In the genomic region with DNA sequence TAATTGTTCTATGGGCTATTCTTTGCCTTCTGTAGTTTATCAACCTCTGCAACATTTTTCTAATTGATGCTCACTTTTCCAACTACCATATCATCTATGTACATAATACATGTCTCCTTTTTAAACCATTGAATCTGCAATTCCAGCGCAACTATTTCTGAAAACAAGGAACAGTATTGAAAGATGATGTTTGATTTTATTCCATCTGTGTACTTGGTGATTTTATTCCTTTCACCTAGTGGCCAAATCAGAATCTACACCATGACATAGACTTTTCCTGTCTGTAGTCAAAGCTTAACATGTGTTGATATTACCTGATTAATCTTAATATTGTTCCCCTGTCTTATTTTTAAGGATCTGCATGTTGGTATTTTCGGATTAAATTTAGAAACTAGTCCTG, we compare ENCODE assay signal across 9 cellular contexts. TPM values are rescaled to one million over a fixed set of nuclear protein-coding genes. Genes with fewer than 3 reads are reported as not detected.
DNase-seq lines count a peak whose midpoint lies in the region; ATAC-seq, FAIRE-seq and TF ChIP-seq lines count a peak whose summit lies in the region.
"Had no signal": no experiment of that assay in that cellular context is flagged by ENCODE, and none has a peak within 500 bp of the region (broad histone marks: within the 10 kb centered on the region; RNA-seq: fewer than 3 reads in every experiment).

No MANE protein-coding gene starts in this region.

- intact Hi-C loops in K562 (cut with micrococcal nuclease): no loop called here

- BruUV-seq in K562 (replicated peaks; lab: Mats Ljungman, UMichigan): no TSS peak

- no peak overlapping the region for H3K4me3 ChIP-seq in BLaER1
- H3K4me3 ChIP-seq in K562: no peak overlapping the region
- no peak overlapping the region for H3K4me3 ChIP-seq in muscle layer of duodenum (ENCODE audit: low read depth in 1 of 2, low read length in 2 of 2)

- no peak overlapping the region for H3K27ac ChIP-seq in BLaER1
- peak overlapping the region; percentile 38; the same call in 1 of the 3 replicates for H3K27ac ChIP-seq in K562 (ENCODE audit: extremely low read depth, low read depth, low read length)
- H3K27ac ChIP-seq in muscle layer of duodenum (ENCODE audit: low read length): peak overlapping the region; percentile 6

- no peak for TF ChIP-seq EP300 in K562 (IDR thresholded peaks at IDR 0.05; ENCODE audit: low read length)

- H3K4me2 ChIP-seq in BLaER1 (peak overlapping the region; percentile 53), K562 (ENCODE audit: insufficient read depth, low read length) (no peak overlapping the region)

- no peak for TF ChIP-seq POLR2A in K562 (conservative IDR thresholded peaks at IDR 0.05)

- H3K9me1 ChIP-seq in K562 (ENCODE audit: control insufficient read depth, insufficient read depth, low read length): no peaks in the 10 kb centered on the region

- peak in 1 of 3 experiments; percentile 42; a peak in 3 of 6 replicates for TF ChIP-seq CTCF in K562 (IDR thresholded peaks at IDR 0.05 in 2 of 3, conservative IDR thresholded peaks at IDR 0.05 in 1 of 3; ENCODE audit: insufficient read depth in 2 of 3, low read depth in 1 of 3, low read length in 3 of 3)

- DNase-seq in HCEC 1CT: peak; percentile 24
- peak in 3 of 4 experiments; percentile 38 to 39 (median 39) for DNase-seq in K562 (ENCODE audit: extremely low read depth in 1 of 4, low spot score in 3 of 4)
- no peak for DNase-seq in frontal cortex (ENCODE audit: low spot score in 2 of 2)
- no peak for DNase-seq in DMS79 treated with DMSO at 0.1 percent for 48 hours (lab: John Stamatoyannopoulos, UW)
- no peak for DNase-seq in hepatic stellate cell (ENCODE audit: low spot score)
- DNase-seq: caudate nucleus had no signal

- in situ Hi-C loops in K562 (cut with MboI): no loop called here

- H3K9ac ChIP-seq in BLaER1 (no peak overlapping the region), K562 (ENCODE audit: insufficient read depth in 1 of 2, low read depth in 2 of 2, low read length in 2 of 2) (no peak overlapping the region)

- H3K27me3 ChIP-seq in BLaER1: no peaks in the 10 kb centered on the region
- H3K27me3 ChIP-seq in K562 (ENCODE audit: control insufficient read depth in 2 of 2, insufficient read depth in 2 of 2, low read length in 2 of 2): no peaks in the 10 kb centered on the region
- no peaks in the 10 kb centered on the region for H3K27me3 ChIP-seq in muscle layer of duodenum (ENCODE audit: low read depth, low read length)

- POLR2A ChIA-PET in K562 (lab: Yijun Ruan, JAX): interaction anchor here (0.8 to 2.2 kb wide), 8 partner anchors 11 to 39 kb away, joined by 3 to 10 read pairs (median 4); a partner anchor contains a TSS

- CTCF ChIA-PET in K562 (lab: Yijun Ruan, JAX; ENCODE audit: low intra/inter-chr PET ratio): no interaction called here

- H3K36me3 ChIP-seq in BLaER1: peaks cover 41% of the 10 kb centered on the region
- peaks cover 83% of the 10 kb centered on the region for H3K36me3 ChIP-seq in K562 (ENCODE audit: control insufficient read depth, insufficient read depth, low read length)
- peaks cover 0 to 4% of the 10 kb centered on the region in 2 donors for H3K36me3 ChIP-seq in muscle layer of duodenum (ENCODE audit: control insufficient read depth in 1 of 2, insufficient read depth in 2 of 2, low read length in 2 of 2)

- no peak overlapping the region for H2AFZ ChIP-seq in K562 (ENCODE audit: low read depth, low read length)

- 72% methylated on average over 2 of the region's 2 CpGs for WGBS in K562 (ENCODE audit: insufficient coverage, low coverage, missing lambda C conversion rate)

- H4K20me1 ChIP-seq in BLaER1 (peaks cover 97% of the 10 kb centered on the region), K562 (replicated peaks; ENCODE audit: control insufficient read depth, insufficient read depth, low read length) (peaks cover 6% of the 10 kb centered on the region; the same call in 1 of the 2 replicates)

- H3K9me3 ChIP-seq in BLaER1: no peaks in the 10 kb centered on the region
- no peaks in the 10 kb centered on the region for H3K9me3 ChIP-seq in K562 (replicated peaks; ENCODE audit: control insufficient read depth, insufficient read depth, low read depth, low read length)
- no peaks in the 10 kb centered on the region for H3K9me3 ChIP-seq in muscle layer of duodenum (ENCODE audit: control insufficient read depth in 1 of 2, low read length in 2 of 2)

- peaks cover 91% of the 10 kb centered on the region for H3K79me2 ChIP-seq in K562 (ENCODE audit: control insufficient read depth, insufficient read depth, low read length)

- H3K4me1 ChIP-seq in BLaER1: peaks cover 17% of the 10 kb centered on the region
- peaks cover 0 to 6% of the 10 kb centered on the region in 2 experiments; a peak in 2 of 5 replicates for H3K4me1 ChIP-seq in K562 (replicated peaks in 1 of 2; ENCODE audit: control insufficient read depth in 2 of 2, insufficient read depth in 2 of 2, low read length in 2 of 2)
- peaks cover 1 to 30% of the 10 kb centered on the region in 2 donors for H3K4me1 ChIP-seq in muscle layer of duodenum (ENCODE audit: control insufficient read depth in 1 of 2, insufficient read depth in 2 of 2, low read length in 2 of 2)

- 0 out of 4 replicates have a peak, but pooled peaks of 1 of the 2 experiments have one; percentile 5 for TF ChIP-seq RAD21 in K562 (CRISPR knock-in tag; conservative IDR thresholded peaks at IDR 0.05 in 1 of 2, IDR thresholded peaks at IDR 0.05 in 1 of 2)

- ATAC-seq in K562: peak; percentile 69
- no peak for ATAC-seq in HG03108 (IDR thresholded peaks at IDR 0.05; ENCODE audit: unreplicated experiment)

- FAIRE-seq in K562 (lab: Jason Lieb, UNC) (no peak), frontal cortex (lab: Jason Lieb, UNC) (no peak)

RNA-seq across cellular contexts. Expression of a gene that starts 13.0 kb away (rescaled TPM):
- total RNA-seq in K562 (2011; cell fraction: chromatin; rRNA removed; ENCODE audit: low replicate concordance): 253 and 1,006 TPM in 2 replicates
- total RNA-seq in K562 (2011; cell fraction: nucleolus; rRNA removed): 104 and 168 TPM in 2 replicates
- 377 and 604 TPM in 2 replicates for total RNA-seq in K562 (2011; cell fraction: nucleoplasm; rRNA removed)
- 48.0 and 51.5 TPM in 2 replicates for total RNA-seq in K562 (2014; rRNA removed)
- total RNA-seq in K562 (2014; rRNA removed; fragmentation: Illumina TruSeq; extraction: Trizol): 117 and 120 TPM in 2 replicates
- 94.1 and 104 TPM in 2 replicates for total RNA-seq in K562 (2015; rRNA removed; fragmentation: Illumina TruSeq; extraction: Trizol)
- 67.4 and 70.3 TPM in 2 replicates for total RNA-seq in K562 (2021)
- 123 and 130 TPM in 2 replicates for polyA plus RNA-seq in K562 (2011; rRNA removed)
- polyA plus RNA-seq in K562 (2011; cell fraction: cytosol; rRNA removed): 9.2 and 26.9 TPM in 2 replicates
- 284 and 370 TPM in 2 replicates for polyA plus RNA-seq in K562 (2011; cell fraction: nucleus; rRNA removed)
- 39.4 and 56.1 TPM in 2 replicates for polyA plus RNA-seq in K562 (2012)
- 76.5 and 95.7 TPM in 2 replicates for polyA plus RNA-seq in K562 (2014; fragmentation: Illumina TruSeq; extraction: Trizol)
- polyA plus RNA-seq in K562 (2014; fragmentation: Nextera tagmentation; extraction: Ambion mirVana): 10 to 100 TPM; 19.7 to 30.2 TPM
- polyA plus RNA-seq in K562 (2014; rRNA removed): 84.5 and 92.6 TPM in 2 replicates
- 140 and 209 TPM in 2 replicates for polyA minus RNA-seq in K562 (2011; rRNA and poly(A)+ RNA removed)
- 19.9 and 20.4 TPM in 2 replicates for polyA minus RNA-seq in K562 (2011; cell fraction: cytosol; rRNA and poly(A)+ RNA removed)
- 246 and 455 TPM in 2 replicates for polyA minus RNA-seq in K562 (2011; cell fraction: nucleus; rRNA and poly(A)+ RNA removed)
- total RNA-seq in frontal cortex: 110 TPM

RNA-seq across cellular contexts. Expression of a gene that starts 22.8 kb away (rescaled TPM):
- 28.8 and 30.7 TPM in 2 replicates for total RNA-seq in K562 (2011; cell fraction: chromatin; rRNA removed; ENCODE audit: low replicate concordance)
- 24.3 and 25.5 TPM in 2 replicates for total RNA-seq in K562 (2011; cell fraction: nucleolus; rRNA removed)
- 32.2 and 45.8 TPM in 2 replicates for total RNA-seq in K562 (2011; cell fraction: nucleoplasm; rRNA removed)
- total RNA-seq in K562 (2014; rRNA removed) (51.4 and 75.9 TPM in 2 replicates), K562 (2014; rRNA removed; fragmentation: Illumina TruSeq; extraction: Trizol) (70.0 and 77.2 TPM in 2 replicates), K562 (2015; rRNA removed; fragmentation: Illumina TruSeq; extraction: Trizol) (65.6 and 78.0 TPM in 2 replicates), K562 (2021) (68.6 and 77.8 TPM in 2 replicates), frontal cortex (35.1 TPM)
- polyA plus RNA-seq in K562 (2011; rRNA removed) (117 and 144 TPM in 2 replicates), K562 (2014; fragmentation: Illumina TruSeq; extraction: Trizol) (72.2 and 78.0 TPM in 2 replicates), K562 (2014; fragmentation: Nextera tagmentation; extraction: Ambion mirVana) (100 to 1,000 TPM; 275 to 324 TPM), K562 (2014; rRNA removed) (99.2 and 99.4 TPM in 2 replicates)
- 31.8 and 55.1 TPM in 2 replicates for polyA plus RNA-seq in K562 (2011; cell fraction: cytosol; rRNA removed)
- 36.1 and 57.1 TPM in 2 replicates for polyA plus RNA-seq in K562 (2011; cell fraction: nucleus; rRNA removed)
- polyA plus RNA-seq in K562 (2012): 73.8 and 106 TPM in 2 replicates
- 31.2 and 35.5 TPM in 2 replicates for polyA minus RNA-seq in K562 (2011; rRNA and poly(A)+ RNA removed)
- 8.1 and 16.6 TPM in 2 replicates for polyA minus RNA-seq in K562 (2011; cell fraction: cytosol; rRNA and poly(A)+ RNA removed)
- 12.7 and 17.9 TPM in 2 replicates for polyA minus RNA-seq in K562 (2011; cell fraction: nucleus; rRNA and poly(A)+ RNA removed)

RNA-seq across cellular contexts. Expression of a gene that starts 31.7 kb away (rescaled TPM):
- 34.9 and 62.9 TPM in 2 replicates for total RNA-seq in K562 (2011; cell fraction: chromatin; rRNA removed; ENCODE audit: low replicate concordance)
- 32.7 and 35.5 TPM in 2 replicates for total RNA-seq in K562 (2011; cell fraction: nucleolus; rRNA removed)
- total RNA-seq in K562 (2011; cell fraction: nucleoplasm; rRNA removed): 48.1 and 67.3 TPM in 2 replicates
- 44.8 and 49.8 TPM in 2 replicates for total RNA-seq in K562 (2014; rRNA removed)
- 62.4 and 63.6 TPM in 2 replicates for total RNA-seq in K562 (2014; rRNA removed; fragmentation: Illumina TruSeq; extraction: Trizol)
- 68.4 and 68.7 TPM in 2 replicates for total RNA-seq in K562 (2015; rRNA removed; fragmentation: Illumina TruSeq; extraction: Trizol)
- total RNA-seq in K562 (2021): 50.7 and 50.8 TPM in 2 replicates
- 60.5 and 64.5 TPM in 2 replicates for polyA plus RNA-seq in K562 (2011; rRNA removed)
- polyA plus RNA-seq in K562 (2011; cell fraction: cytosol; rRNA removed): 31.6 and 53.4 TPM in 2 replicates
- 36.9 and 47.6 TPM in 2 replicates for polyA plus RNA-seq in K562 (2011; cell fraction: nucleus; rRNA removed)
- 55.2 and 56.3 TPM in 2 replicates for polyA plus RNA-seq in K562 (2012)
- polyA plus RNA-seq in K562 (2014; fragmentation: Illumina TruSeq; extraction: Trizol): 58.5 and 59.8 TPM in 2 replicates
- 10 to 100 TPM; 35.6 to 41.3 TPM for polyA plus RNA-seq in K562 (2014; fragmentation: Nextera tagmentation; extraction: Ambion mirVana)
- polyA plus RNA-seq in K562 (2014; rRNA removed): 45.9 and 54.5 TPM in 2 replicates
- polyA minus RNA-seq in K562 (2011; rRNA and poly(A)+ RNA removed): 40.6 and 42.7 TPM in 2 replicates
- polyA minus RNA-seq in K562 (2011; cell fraction: cytosol; rRNA and poly(A)+ RNA removed): 17.8 and 22.0 TPM in 2 replicates
- 15.6 and 16.9 TPM in 2 replicates for polyA minus RNA-seq in K562 (2011; cell fraction: nucleus; rRNA and poly(A)+ RNA removed)
- 64.4 TPM for total RNA-seq in frontal cortex

RNA-seq across cellular contexts. Expression of a gene that starts 40.0 kb away (rescaled TPM):
- total RNA-seq in K562 (2011; cell fraction: chromatin; rRNA removed; ENCODE audit: low replicate concordance): 2.9 and 11.3 TPM in 2 replicates
- 7.5 and 7.8 TPM in 2 replicates for total RNA-seq in K562 (2011; cell fraction: nucleolus; rRNA removed)
- 5.3 and 5.7 TPM in 2 replicates for total RNA-seq in K562 (2011; cell fraction: nucleoplasm; rRNA removed)
- total RNA-seq in K562 (2014; rRNA removed): 3.4 and 5.0 TPM in 2 replicates
- 0.45 and 0.58 TPM in 2 replicates for total RNA-seq in K562 (2014; rRNA removed; fragmentation: Illumina TruSeq; extraction: Trizol)
- total RNA-seq in K562 (2015; rRNA removed; fragmentation: Illumina TruSeq; extraction: Trizol): 1.8 and 1.9 TPM in 2 replicates
- total RNA-seq in K562 (2021): 2.9 and 4.6 TPM in 2 replicates
- polyA plus RNA-seq in K562 (2011; rRNA removed): 1.7 and 2.2 TPM in 2 replicates
- 1.8 and 3.3 TPM in 2 replicates for polyA plus RNA-seq in K562 (2011; cell fraction: cytosol; rRNA removed)
- polyA plus RNA-seq in K562 (2011; cell fraction: nucleus; rRNA removed): 4.4 and 8.8 TPM in 2 replicates
- 1.8 and 2.8 TPM in 2 replicates for polyA plus RNA-seq in K562 (2012)
- 1.6 and 2.3 TPM in 2 replicates for polyA plus RNA-seq in K562 (2014; fragmentation: Illumina TruSeq; extraction: Trizol)
- polyA plus RNA-seq in K562 (2014; fragmentation: Nextera tagmentation; extraction: Ambion mirVana): under 1 TPM in 1 of 2 experiments, not detected in 1; 0.11 TPM
- 2.7 and 2.9 TPM in 2 replicates for polyA plus RNA-seq in K562 (2014; rRNA removed)
- 1.8 and 2.8 TPM in 2 replicates for polyA minus RNA-seq in K562 (2011; rRNA and poly(A)+ RNA removed)
- 2.0 and 2.1 TPM in 2 replicates for polyA minus RNA-seq in K562 (2011; cell fraction: cytosol; rRNA and poly(A)+ RNA removed)
- polyA minus RNA-seq in K562 (2011; cell fraction: nucleus; rRNA and poly(A)+ RNA removed): 5.9 and 7.1 TPM in 2 replicates
- total RNA-seq in frontal cortex: 19.6 TPM

Comparison
In these comparisons a context has a peak if more than half of its experiments do, and no peak if none do; other contexts are left out.
1. DNase-seq: peak in HCEC 1CT (single experiment) and K562 (3 of 4); none in frontal cortex (0 of 2), DMS79 treated with DMSO at 0.1 percent for 48 hours (single experiment) and hepatic stellate cell (single experiment).